Comparison of ENCODE assay signal across 8 cellular contexts in genomic region chr19:49766007-49766937, GRCh38.
DNase-seq lines count a peak whose midpoint lies in the region; ATAC-seq lines count a peak whose summit lies in the region.

No MANE protein-coding gene starts in this region.

- DNase-seq in NCI-H1048 (lab: John Stamatoyannopoulos, UW), result peak; percentile 100
- peak; percentile 99 for DNase-seq in SK-N-MC (ENCODE audit: low read depth, low spot score)
- DNase-seq in globus pallidus (ENCODE audit: low spot score), result peak; percentile 100
- DNase-seq in non-pigmented ciliary epithelial cell (ENCODE audit: low read depth), result peak; percentile 100
- peak; percentile 100 for DNase-seq in superior temporal gyrus (ENCODE audit: extremely low spot score)

- no peaks in the 10 kb centered on the region for H3K36me3 ChIP-seq in SK-N-MC (ENCODE audit: insufficient read depth, low read length)

- H3K27me3 Mint-ChIP-seq in activated naive CD4-positive, alpha-beta T cell treated with anti-CD3 and anti-CD28 coated beads, Interleukin-2, amount 50 U/mL, for 24 hours, result no peaks in the 10 kb centered on the region

- no peaks in the 10 kb centered on the region for H3K9me3 Mint-ChIP-seq in activated naive CD4-positive, alpha-beta T cell treated with anti-CD3 and anti-CD28 coated beads, Interleukin-2, amount 50 U/mL, for 24 hours

- H3K9me3 ChIP-seq in SK-N-MC (ENCODE audit: low read depth, low read length), result no peaks in the 10 kb centered on the region

- H3K4me3 ChIP-seq in GM08714 (ENCODE audit: low read length), result peak overlapping the region; percentile 69
- H3K4me3 ChIP-seq in SK-N-MC, result peak overlapping the region; percentile 66

- H3K27ac Mint-ChIP-seq in activated naive CD4-positive, alpha-beta T cell treated with anti-CD3 and anti-CD28 coated beads, Interleukin-2, amount 50 U/mL, for 24 hours, result peak overlapping the region; percentile 95

- H3K4me1 Mint-ChIP-seq in activated naive CD4-positive, alpha-beta T cell treated with anti-CD3 and anti-CD28 coated beads, Interleukin-2, amount 50 U/mL, for 24 hours, result peaks cover 34% of the 10 kb centered on the region

- peak overlapping the region; percentile 93 for H3K4me3 Mint-ChIP-seq in activated naive CD4-positive, alpha-beta T cell treated with anti-CD3 and anti-CD28 coated beads, Interleukin-2, amount 50 U/mL, for 24 hours

- ATAC-seq in HG02588 (IDR thresholded peaks at IDR 0.05; ENCODE audit: unreplicated experiment), result peak; percentile 91

- peak overlapping the region; percentile 94 for H3K27ac ChIP-seq in SK-N-MC

- peak overlapping the region; percentile 69 for H3K9ac ChIP-seq in SK-N-MC (ENCODE audit: insufficient read length)

- no peaks in the 10 kb centered on the region for H3K36me3 Mint-ChIP-seq in activated naive CD4-positive, alpha-beta T cell treated with anti-CD3 and anti-CD28 coated beads, Interleukin-2, amount 50 U/mL, for 24 hours

Comparison
In these comparisons a context has a peak if more than half of its experiments do, and no peak if none do; other contexts are left out.
1. Peak in every context shown above with its lines: DNase-seq, ATAC-seq, H3K4me3 ChIP-seq and H3K27ac ChIP-seq.